ENCODE assay signal across 18 cellular contexts in the genomic region with DNA sequence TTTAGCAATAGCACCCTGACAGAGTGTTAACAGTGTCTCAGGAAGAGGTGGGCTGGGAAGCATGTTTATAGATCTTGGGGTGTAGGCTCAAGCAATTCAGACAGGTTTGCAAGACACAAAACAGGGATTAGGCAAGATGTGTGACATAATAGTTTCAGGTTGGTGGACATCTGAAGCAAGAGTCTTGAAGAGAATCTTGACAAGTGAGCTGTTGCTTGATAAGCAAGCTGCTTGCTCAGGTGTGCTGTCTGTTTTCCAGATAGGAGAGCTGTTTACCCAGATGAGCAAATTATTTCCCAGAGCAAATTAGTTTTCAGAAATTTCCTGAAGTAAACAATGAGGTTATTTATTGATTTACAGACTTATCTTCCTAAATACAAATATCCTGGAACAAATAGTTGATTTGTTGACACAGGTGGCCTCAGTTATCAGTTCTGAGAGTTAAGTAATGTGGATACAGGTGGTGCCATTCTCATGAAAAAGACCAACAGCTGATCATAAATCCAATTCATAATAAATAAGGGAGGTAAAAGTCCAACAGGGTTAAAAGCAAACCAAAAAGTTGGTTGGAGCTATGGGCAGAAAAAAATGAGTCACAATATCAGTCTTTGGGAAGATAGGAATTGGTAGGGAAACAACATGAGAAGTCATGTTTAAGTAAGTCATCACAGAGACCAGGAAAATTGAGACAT.
DNase-seq lines count a peak whose midpoint lies in the region; ATAC-seq, FAIRE-seq and TF ChIP-seq lines count a peak whose summit lies in the region.
"Had no signal": no experiment of that assay in that cellular context is flagged by ENCODE, and none has a peak within 500 bp of the region (broad histone marks: within the 10 kb centered on the region; RNA-seq: fewer than 3 reads in every experiment).

No MANE protein-coding gene starts in this region.

- H3K4me1 Mint-ChIP-seq in astrocyte (ENCODE audit: low read depth, unreplicated experiment), result no peaks in the 10 kb centered on the region
- H3K4me1 Mint-ChIP-seq: H9 had no signal

- no peaks in the 10 kb centered on the region for H3K36me3 Mint-ChIP-seq in astrocyte (ENCODE audit: low read depth, unreplicated experiment)
- H3K36me3 Mint-ChIP-seq: CD8-positive, alpha-beta T cell had no signal

- H3K36me3 ChIP-seq in HUES48 (ENCODE audit: control insufficient read depth, insufficient read depth, low read length), result no peaks in the 10 kb centered on the region
- H3K36me3 ChIP-seq in astrocyte (ENCODE audit: insufficient read depth, low read length), result no peaks in the 10 kb centered on the region
- no peaks in the 10 kb centered on the region for H3K36me3 ChIP-seq in gastrocnemius medialis
- H3K36me3 ChIP-seq in HepG2 (replicated peaks in 1 of 2; ENCODE audit: control insufficient read depth in 1 of 2, insufficient read depth in 2 of 2, low read length in 2 of 2), result no peaks in the 10 kb centered on the region
- H3K36me3 ChIP-seq: BLaER1 had no signal

- H3K9me3 ChIP-seq in HUES48 (ENCODE audit: control insufficient read depth, insufficient read depth, low read length) (0 out of 2 replicates have a peak, but pooled peaks cover 4% of the 10 kb centered on the region), astrocyte (ENCODE audit: insufficient read depth, low read depth, low read length) (no peaks in the 10 kb centered on the region), gastrocnemius medialis (no peaks in the 10 kb centered on the region), HepG2 (ENCODE audit: low read length) (no peaks in the 10 kb centered on the region)
- H3K9me3 ChIP-seq: A549, BLaER1 had no signal

- H3K4me3 ChIP-seq in HUES48 (ENCODE audit: low read depth, low read length), result no peak overlapping the region
- H3K4me3 ChIP-seq in astrocyte (ENCODE audit: insufficient read depth, low read depth, low read length), result no peak overlapping the region
- no peak overlapping the region for H3K4me3 ChIP-seq in gastrocnemius medialis
- no peak overlapping the region for H3K4me3 ChIP-seq in HepG2 (replicated peaks in 1 of 3; ENCODE audit: insufficient read depth in 1 of 3, low read depth in 2 of 3, low read length in 3 of 3)
- H3K4me3 ChIP-seq: A549, BLaER1 had no signal

- POLR2A ChIA-PET in HepG2 (lab: Yijun Ruan, JAX), result no interaction called here

- no peaks in the 10 kb centered on the region for H4K20me1 ChIP-seq in astrocyte (ENCODE audit: insufficient read depth, low read length)
- H4K20me1 ChIP-seq in HepG2 (ENCODE audit: insufficient read depth, low read length), result no peaks in the 10 kb centered on the region
- H4K20me1 ChIP-seq: BLaER1 had no signal

- ATAC-seq in gastrocnemius medialis, result no peak
- no peak for ATAC-seq in HepG2
- ATAC-seq: A549; CD8-positive, alpha-beta T cell had no signal

- TF ChIP-seq POLR2A in gastrocnemius medialis (IDR thresholded peaks at IDR 0.05) (no peak), HepG2 (IDR thresholded peaks at IDR 0.05; ENCODE audit: insufficient read depth in 1 of 2, low read depth in 2 of 2, low read length in 2 of 2) (no peak)

- DNase-seq in NCI-H748 (lab: John Stamatoyannopoulos, UW; ENCODE audit: unreplicated experiment) (peak; percentile 83), astrocyte (ENCODE audit: low read depth) (no peak), amygdala (lab: John Stamatoyannopoulos, UW) (no peak), gastrocnemius medialis (no peak), HepG2 (ENCODE audit: low spot score) (no peak), Ammon's horn (ENCODE audit: low spot score) (no peak)
- DNase-seq: CD8-positive, alpha-beta T cell; GF-D8; H9; NCI-H1105 treated with DMSO at 0.1 percent for 48 hours; NCI-H187; NCI-H226 had no signal

- H3K27ac Mint-ChIP-seq in astrocyte (ENCODE audit: unreplicated experiment), result no peak overlapping the region
- H3K27ac Mint-ChIP-seq: CD8-positive, alpha-beta T cell; H9 had no signal

- no peak for TF ChIP-seq CTCF in C4-2B (conservative IDR thresholded peaks at IDR 0.05)
- TF ChIP-seq CTCF in astrocyte (IDR thresholded peaks at IDR 0.05; ENCODE audit: insufficient read depth, low read depth, low read length), result no peak
- TF ChIP-seq CTCF in gastrocnemius medialis (IDR thresholded peaks at IDR 0.05 in 4 of 5, conservative IDR thresholded peaks at IDR 0.05 in 1 of 5), result no peak
- TF ChIP-seq CTCF in HepG2 (CRISPR knock-in tag; IDR thresholded peaks at IDR 0.05), result no peak

- intact Hi-C loops in gastrocnemius medialis (cut with DNase I; ENCODE audit: low total_unique reads), result no loop called here
- intact Hi-C loops in HepG2 (cut with micrococcal nuclease; ENCODE audit: unreplicated experiment), result no loop called here

- no peaks in the 10 kb centered on the region for H3K79me2 ChIP-seq in astrocyte (ENCODE audit: insufficient read depth, low read length)
- no peaks in the 10 kb centered on the region for H3K79me2 ChIP-seq in HepG2 (ENCODE audit: insufficient read depth, low read length)

- TF ChIP-seq EP300 in HepG2 (IDR thresholded peaks at IDR 0.05; ENCODE audit: low read depth in 2 of 2, low read length in 2 of 2), result no peak
- no peak for TF ChIP-seq EP300 in HepG2 (CRISPR knock-in tag; IDR thresholded peaks at IDR 0.05; ENCODE audit: borderline replicate concordance)

- H3K4me3 Mint-ChIP-seq in astrocyte (ENCODE audit: unreplicated experiment), result no peak overlapping the region
- H3K4me3 Mint-ChIP-seq: CD8-positive, alpha-beta T cell; H9 had no signal

- peaks cover 4% of the 10 kb centered on the region for H3K9me3 Mint-ChIP-seq in astrocyte (ENCODE audit: unreplicated experiment)
- H3K9me3 Mint-ChIP-seq: CD8-positive, alpha-beta T cell had no signal

- H3K4me1 ChIP-seq in HUES48 (ENCODE audit: control insufficient read depth, insufficient read depth, low read length) (no peaks in the 10 kb centered on the region), astrocyte (ENCODE audit: insufficient read depth, low read length) (no peaks in the 10 kb centered on the region), gastrocnemius medialis (no peaks in the 10 kb centered on the region), HepG2 (ENCODE audit: insufficient read depth, low read length) (no peaks in the 10 kb centered on the region)
- H3K4me1 ChIP-seq: A549, BLaER1 had no signal

- H3K27me3 ChIP-seq in HUES48 (ENCODE audit: control insufficient read depth, insufficient read depth, low read length) (no peaks in the 10 kb centered on the region), astrocyte (ENCODE audit: insufficient read depth, low read length) (no peaks in the 10 kb centered on the region), gastrocnemius medialis (no peaks in the 10 kb centered on the region), HepG2 (ENCODE audit: control insufficient read depth in 1 of 2, insufficient read depth in 2 of 2, low read length in 2 of 2) (no peaks in the 10 kb centered on the region)
- H3K27me3 ChIP-seq: BLaER1 had no signal

- FAIRE-seq in astrocyte (lab: Jason Lieb, UNC) (peak; percentile 39), HepG2 (lab: Jason Lieb, UNC) (no peak)
- FAIRE-seq: A549, D721Med, HTR-8/SVneo had no signal

- CTCF ChIA-PET in HepG2 (lab: Yijun Ruan, JAX; ENCODE audit: low intra/inter-chr PET ratio, low total read pairs), result no interaction called here

- no TSS peak for BruUV-seq in HepG2 (replicated peaks; lab: Mats Ljungman, UMichigan)

- no peak overlapping the region for H3K4me2 ChIP-seq in astrocyte (ENCODE audit: low read length)
- H3K4me2 ChIP-seq in HepG2 (ENCODE audit: low read depth, low read length), result no peak overlapping the region
- H3K4me2 ChIP-seq: A549, BLaER1 had no signal

- H2AFZ ChIP-seq in astrocyte (ENCODE audit: low read depth, low read length) (no peak overlapping the region), HepG2 (ENCODE audit: low read length) (no peak overlapping the region)

- H3K9ac ChIP-seq in HUES48 (ENCODE audit: low read depth, low read length) (no peak overlapping the region), astrocyte (ENCODE audit: low read length) (no peak overlapping the region), HepG2 (ENCODE audit: insufficient read depth, low read depth, low read length) (no peak overlapping the region)
- H3K9ac ChIP-seq: BLaER1 had no signal

- H3K27me3 Mint-ChIP-seq in astrocyte (ENCODE audit: low read depth, unreplicated experiment), result no peaks in the 10 kb centered on the region

- no peak for TF ChIP-seq RAD21 in HepG2 (CRISPR knock-in tag; IDR thresholded peaks at IDR 0.05)

- H3K27ac ChIP-seq in C4-2B (peak overlapping the region; percentile 58; the same call in 1 of the 2 replicates), HUES48 (ENCODE audit: low read depth, low read length) (peak overlapping the region; percentile 18), astrocyte (ENCODE audit: low read depth, low read length) (no peak overlapping the region), gastrocnemius medialis (no peak overlapping the region), HepG2 (ENCODE audit: extremely low read length, insufficient read depth, low read length) (no peak overlapping the region)
- H3K27ac ChIP-seq: A549, BLaER1 had no signal

- in situ Hi-C loops in gastrocnemius medialis (cut with MboI; ENCODE audit: low sequenced_read_pairs in 4 of 4), result no loop called here
- in situ Hi-C loops in HepG2 (cut with HindIII; ENCODE audit: extremely low pct_ligation_motif_present, low pct_unique_long_range_greater_than_20kb), result no loop called here

TF ChIP-seq in HepG2, 621 proteins besides CTCF, POLR2A, EP300 and RAD21 (continues in another document):
- TF ChIP-seq ERF (CRISPR knock-in tag; IDR thresholded peaks at IDR 0.05) (no peak), ZSCAN29 (CRISPR knock-in tag; conservative IDR thresholded peaks at IDR 0.05) (no peak), TOPORS (CRISPR knock-in tag; IDR thresholded peaks at IDR 0.05) (no peak), TBX3 (IDR thresholded peaks at IDR 0.05; ENCODE audit: borderline replicate concordance) (no peak), ZNF446 (CRISPR knock-in tag; IDR thresholded peaks at IDR 0.05) (no peak), RFXANK (CRISPR knock-in tag; IDR thresholded peaks at IDR 0.05) (no peak), ADNP (CRISPR knock-in tag; IDR thresholded peaks at IDR 0.05) (no peak)
- TF ChIP-seq, protein P1, sequence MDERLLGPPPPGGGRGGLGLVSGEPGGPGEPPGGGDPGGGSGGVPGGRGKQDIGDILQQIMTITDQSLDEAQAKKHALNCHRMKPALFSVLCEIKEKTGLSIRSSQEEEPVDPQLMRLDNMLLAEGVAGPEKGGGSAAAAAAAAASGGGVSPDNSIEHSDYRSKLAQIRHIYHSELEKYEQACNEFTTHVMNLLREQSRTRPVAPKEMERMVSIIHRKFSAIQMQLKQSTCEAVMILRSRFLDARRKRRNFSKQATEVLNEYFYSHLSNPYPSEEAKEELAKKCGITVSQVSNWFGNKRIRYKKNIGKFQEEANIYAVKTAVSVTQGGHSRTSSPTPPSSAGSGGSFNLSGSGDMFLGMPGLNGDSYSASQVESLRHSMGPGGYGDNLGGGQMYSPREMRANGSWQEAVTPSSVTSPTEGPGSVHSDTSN (CRISPR knock-in tag; IDR thresholded peaks at IDR 0.05), result no peak

Comparison
In these comparisons a context has a peak if more than half of its experiments do, and no peak if none do; other contexts are left out.
1. H3K27ac ChIP-seq: peak in C4-2B (single experiment) and HUES48 (single experiment); none in astrocyte (single experiment), gastrocnemius medialis (0 of 4) and HepG2 (single experiment).